1 cellular context compared by ENCODE assay signal in the genomic region with DNA sequence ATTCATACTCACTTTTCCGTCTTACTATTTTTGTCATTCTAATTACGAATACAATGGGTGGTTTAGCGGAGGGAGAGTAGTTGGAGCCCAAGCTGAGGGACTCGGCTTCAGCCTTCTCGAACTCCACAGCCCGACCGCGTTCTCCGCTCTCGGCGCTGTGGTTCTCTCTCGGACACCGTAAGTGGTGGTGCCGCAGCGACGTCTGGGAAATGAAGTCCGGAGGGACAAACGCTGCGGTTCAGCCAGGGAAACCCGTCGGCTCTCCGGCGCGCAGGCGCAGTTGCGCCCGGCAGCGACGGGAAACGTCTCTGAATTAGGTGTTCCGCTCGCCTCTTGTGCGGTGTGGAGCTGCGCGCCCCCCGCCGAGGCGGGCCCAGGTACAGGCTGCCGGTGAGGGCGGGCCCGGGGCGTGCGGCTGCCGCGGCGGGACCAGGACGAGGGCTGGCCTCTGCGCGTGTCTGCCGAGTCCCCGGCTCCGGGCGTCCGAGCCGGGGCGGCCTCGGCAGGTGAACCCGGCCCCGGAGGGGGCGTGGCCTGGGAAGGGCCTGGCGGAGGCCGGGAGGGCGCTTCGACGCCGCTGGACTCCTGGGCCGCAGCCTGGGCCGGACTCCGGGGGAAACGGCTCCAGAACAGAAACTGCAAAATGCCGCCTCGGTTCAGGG.
TF ChIP-seq lines count a peak whose summit lies in the region.

ZNF879 (plus strand) TSS at position 277 of the 662 bp plus-strand sequence. CDS start 1,201 bp downstream, outside the sequence.

TF ChIP-seq in HEK293, 187 proteins besides CTCF, POLR2A, EP300 and RAD21 (continued from another document):
- TF ChIP-seq ZNF558 (tag by site-specific recombination; IDR thresholded peaks at IDR 0.05) (no peak), ZSCAN23 (tag by site-specific recombination; IDR thresholded peaks at IDR 0.05) (no peak), ZNF423 (tag by site-specific recombination; IDR thresholded peaks at IDR 0.05) (no peak), ZNF514 (tag by site-specific recombination; IDR thresholded peaks at IDR 0.05) (no peak), ZNF747 (tag by site-specific recombination; IDR thresholded peaks at IDR 0.05) (no peak), SP2 (tag by site-specific recombination; IDR thresholded peaks at IDR 0.05) (no peak; the same call in 1 of the 2 replicates), ZNF660 (tag by site-specific recombination; IDR thresholded peaks at IDR 0.05) (peak; percentile 76), ZNF239 (tag by site-specific recombination; IDR thresholded peaks at IDR 0.05) (no peak), SCRT2 (tag by site-specific recombination; IDR thresholded peaks at IDR 0.05) (no peak), OVOL3 (tag by site-specific recombination; IDR thresholded peaks at IDR 0.05) (no peak), ZNF645 (tag by site-specific recombination; IDR thresholded peaks at IDR 0.05) (no peak), ZNF768 (tag by site-specific recombination; IDR thresholded peaks at IDR 0.05) (no peak), FEZF1 (tag by site-specific recombination; IDR thresholded peaks at IDR 0.05) (no peak), ZNF292 (tag by site-specific recombination; IDR thresholded peaks at IDR 0.05; ENCODE audit: borderline replicate concordance, low read depth) (no peak), ZBTB49 (tag by site-specific recombination; IDR thresholded peaks at IDR 0.05; ENCODE audit: low read depth) (no peak), ZNF521 (tag by site-specific recombination; IDR thresholded peaks at IDR 0.05) (no peak), YY1 (tag by site-specific recombination; IDR thresholded peaks at IDR 0.05) (0 out of 2 replicates have a peak, but pooled peaks have one; percentile 4), ZNF175 (tag by site-specific recombination; IDR thresholded peaks at IDR 0.05) (no peak), TSHZ1 (tag by site-specific recombination; IDR thresholded peaks at IDR 0.05; ENCODE audit: borderline replicate concordance) (no peak), REPIN1 (tag by site-specific recombination; IDR thresholded peaks at IDR 0.05; ENCODE audit: low read depth) (no peak), ZNF843 (tag by site-specific recombination; IDR thresholded peaks at IDR 0.05) (no peak), ZNF510 (tag by site-specific recombination; IDR thresholded peaks at IDR 0.05; ENCODE audit: insufficient replicate concordance) (no peak), ZNF449 (tag by site-specific recombination; IDR thresholded peaks at IDR 0.05) (peak; percentile 91), PRDM4 (tag by site-specific recombination; IDR thresholded peaks at IDR 0.05) (no peak), ZNF701 (tag by site-specific recombination; IDR thresholded peaks at IDR 0.05) (no peak), ZNF785 (tag by site-specific recombination; IDR thresholded peaks at IDR 0.05) (no peak), ZNF501 (tag by site-specific recombination; IDR thresholded peaks at IDR 0.05) (no peak), ZXDB (tag by site-specific recombination; IDR thresholded peaks at IDR 0.05) (peak; percentile 99)
- TF ChIP-seq, protein P1, sequence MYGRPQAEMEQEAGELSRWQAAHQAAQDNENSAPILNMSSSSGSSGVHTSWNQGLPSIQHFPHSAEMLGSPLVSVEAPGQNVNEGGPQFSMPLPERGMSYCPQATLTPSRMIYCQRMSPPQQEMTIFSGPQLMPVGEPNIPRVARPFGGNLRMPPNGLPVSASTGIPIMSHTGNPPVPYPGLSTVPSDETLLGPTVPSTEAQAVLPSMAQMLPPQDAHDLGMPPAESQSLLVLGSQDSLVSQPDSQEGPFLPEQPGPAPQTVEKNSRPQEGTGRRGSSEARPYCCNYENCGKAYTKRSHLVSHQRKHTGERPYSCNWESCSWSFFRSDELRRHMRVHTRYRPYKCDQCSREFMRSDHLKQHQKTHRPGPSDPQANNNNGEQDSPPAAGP (tag by site-specific recombination; IDR thresholded peaks at IDR 0.05): 0 out of 2 replicates have a peak, but pooled peaks have one; percentile 29
- TF ChIP-seq, protein P2, sequence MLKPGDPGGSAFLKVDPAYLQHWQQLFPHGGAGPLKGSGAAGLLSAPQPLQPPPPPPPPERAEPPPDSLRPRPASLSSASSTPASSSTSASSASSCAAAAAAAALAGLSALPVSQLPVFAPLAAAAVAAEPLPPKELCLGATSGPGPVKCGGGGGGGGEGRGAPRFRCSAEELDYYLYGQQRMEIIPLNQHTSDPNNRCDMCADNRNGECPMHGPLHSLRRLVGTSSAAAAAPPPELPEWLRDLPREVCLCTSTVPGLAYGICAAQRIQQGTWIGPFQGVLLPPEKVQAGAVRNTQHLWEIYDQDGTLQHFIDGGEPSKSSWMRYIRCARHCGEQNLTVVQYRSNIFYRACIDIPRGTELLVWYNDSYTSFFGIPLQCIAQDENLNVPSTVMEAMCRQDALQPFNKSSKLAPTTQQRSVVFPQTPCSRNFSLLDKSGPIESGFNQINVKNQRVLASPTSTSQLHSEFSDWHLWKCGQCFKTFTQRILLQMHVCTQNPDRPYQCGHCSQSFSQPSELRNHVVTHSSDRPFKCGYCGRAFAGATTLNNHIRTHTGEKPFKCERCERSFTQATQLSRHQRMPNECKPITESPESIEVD (tag by site-specific recombination; IDR thresholded peaks at IDR 0.05): no peak
- TF ChIP-seq, protein P3, sequence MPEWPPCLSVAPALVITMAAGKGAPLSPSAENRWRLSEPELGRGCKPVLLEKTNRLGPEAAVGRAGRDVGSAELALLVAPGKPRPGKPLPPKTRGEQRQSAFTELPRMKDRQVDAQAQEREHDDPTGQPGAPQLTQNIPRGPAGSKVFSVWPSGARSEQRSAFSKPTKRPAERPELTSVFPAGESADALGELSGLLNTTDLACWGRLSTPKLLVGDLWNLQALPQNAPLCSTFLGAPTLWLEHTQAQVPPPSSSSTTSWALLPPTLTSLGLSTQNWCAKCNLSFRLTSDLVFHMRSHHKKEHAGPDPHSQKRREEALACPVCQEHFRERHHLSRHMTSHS (tag by site-specific recombination; IDR thresholded peaks at IDR 0.05): no peak
- TF ChIP-seq, protein P4, sequence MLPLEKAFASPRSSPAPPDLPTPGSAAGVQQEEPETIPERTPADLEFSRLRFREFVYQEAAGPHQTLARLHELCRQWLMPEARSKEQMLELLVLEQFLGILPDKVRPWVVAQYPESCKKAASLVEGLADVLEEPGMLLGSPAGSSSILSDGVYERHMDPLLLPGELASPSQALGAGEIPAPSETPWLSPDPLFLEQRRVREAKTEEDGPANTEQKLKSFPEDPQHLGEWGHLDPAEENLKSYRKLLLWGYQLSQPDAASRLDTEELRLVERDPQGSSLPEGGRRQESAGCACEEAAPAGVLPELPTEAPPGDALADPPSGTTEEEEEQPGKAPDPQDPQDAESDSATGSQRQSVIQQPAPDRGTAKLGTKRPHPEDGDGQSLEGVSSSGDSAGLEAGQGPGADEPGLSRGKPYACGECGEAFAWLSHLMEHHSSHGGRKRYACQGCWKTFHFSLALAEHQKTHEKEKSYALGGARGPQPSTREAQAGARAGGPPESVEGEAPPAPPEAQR (tag by site-specific recombination; IDR thresholded peaks at IDR 0.05): no peak
- TF ChIP-seq, protein P5, sequence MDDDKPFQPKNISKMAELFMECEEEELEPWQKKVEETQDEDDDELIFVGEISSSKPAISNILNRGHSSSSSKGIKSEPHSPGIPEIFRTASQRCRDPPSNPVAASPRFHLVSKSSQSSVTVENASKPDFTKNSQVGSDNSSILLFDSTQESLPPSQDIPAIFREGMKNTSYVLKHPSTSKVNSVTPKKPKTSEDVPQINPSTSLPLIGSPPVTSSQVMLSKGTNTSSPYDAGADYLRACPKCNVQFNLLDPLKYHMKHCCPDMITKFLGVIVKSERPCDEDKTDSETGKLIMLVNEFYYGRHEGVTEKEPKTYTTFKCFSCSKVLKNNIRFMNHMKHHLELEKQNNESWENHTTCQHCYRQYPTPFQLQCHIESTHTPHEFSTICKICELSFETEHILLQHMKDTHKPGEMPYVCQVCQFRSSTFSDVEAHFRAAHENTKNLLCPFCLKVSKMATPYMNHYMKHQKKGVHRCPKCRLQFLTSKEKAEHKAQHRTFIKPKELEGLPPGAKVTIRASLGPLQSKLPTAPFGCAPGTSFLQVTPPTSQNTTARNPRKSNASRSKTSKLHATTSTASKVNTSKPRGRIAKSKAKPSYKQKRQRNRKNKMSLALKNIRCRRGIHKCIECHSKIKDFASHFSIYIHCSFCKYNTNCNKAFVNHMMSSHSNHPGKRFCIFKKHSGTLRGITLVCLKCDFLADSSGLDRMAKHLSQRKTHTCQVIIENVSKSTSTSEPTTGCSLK (tag by site-specific recombination; IDR thresholded peaks at IDR 0.05): no peak
TF ChIP-seq in HEK293: peak in this region for 30.
